Comparison of ENCODE assay signal across 11 cellular contexts in the genomic region with DNA sequence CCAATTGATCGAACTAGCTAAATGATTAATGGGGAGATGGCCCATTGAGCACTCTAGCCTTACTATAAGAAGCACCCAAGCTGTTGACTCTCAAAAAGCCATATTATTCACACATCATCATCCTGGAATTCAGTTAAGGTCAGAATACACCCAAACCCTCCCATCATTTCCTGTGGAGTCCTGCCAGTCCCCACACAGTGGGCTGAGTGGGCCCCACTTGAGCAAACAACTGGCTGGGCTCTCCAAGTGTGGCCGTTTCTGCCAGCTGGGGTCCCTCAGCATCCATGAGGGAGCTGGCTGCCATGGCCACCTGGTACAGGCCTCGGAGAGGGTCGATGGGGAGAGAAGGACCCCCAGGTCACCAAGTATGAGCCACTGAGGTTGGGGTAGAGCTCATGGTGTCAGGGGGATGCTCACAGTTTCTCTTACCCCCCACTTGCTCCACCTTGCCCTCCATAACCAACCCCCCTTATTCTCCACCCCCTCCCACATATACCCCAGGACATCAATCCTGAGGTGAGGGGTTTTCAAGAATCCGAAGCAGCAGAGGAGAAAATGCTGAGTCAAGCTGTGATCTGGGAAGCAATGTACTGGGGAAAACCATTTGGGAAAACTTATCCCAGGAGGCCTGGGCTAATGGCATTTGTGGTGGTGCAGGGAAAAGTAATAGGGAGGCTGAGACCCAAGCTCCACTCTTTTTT.
DNase-seq lines count a peak whose midpoint lies in the region; ATAC-seq and TF ChIP-seq lines count a peak whose summit lies in the region.
"Had no signal": no experiment of that assay in that cellular context is flagged by ENCODE, and none has a peak within 500 bp of the region (broad histone marks: within the 10 kb centered on the region; RNA-seq: fewer than 3 reads in every experiment).

No MANE protein-coding gene starts in this region.

- CTCF ChIA-PET in RWPE1 (lab: Yijun Ruan, JAX), result interaction anchor here (0.5 to 3.0 kb wide), 11 partner anchors 23 to 701 kb away, joined by 3 to 13 read pairs (median 3); a partner anchor contains a TSS

- POLR2A ChIA-PET in RWPE1 (lab: Yijun Ruan, JAX; ENCODE audit: low non-redundant PET), result no interaction called here

- H3K27ac ChIP-seq in RWPE1, result peak overlapping the region; percentile 95
- peak overlapping the region; percentile 27 for H3K27ac ChIP-seq in epithelial cell of prostate

- DNase-seq in ELR (ENCODE audit: low read depth) (peak; percentile 89), RWPE1 (ENCODE audit: low spot score) (no peak), epithelial cell of prostate (ENCODE audit: low read depth, low spot score) (no peak), pulmonary artery endothelial cell (ENCODE audit: low read depth, low spot score) (peak; percentile 41), ecto neural progenitor cell (ENCODE audit: low spot score) (no peak)
- no peak for DNase-seq in stimulated activated CD4-positive, alpha-beta T cell treated with anti-CD3 and anti-CD28 coated beads, Interleukin-4, amount 100 ng/mL, for 24 hours
- DNase-seq: activated naive CD8-positive, alpha-beta T cell treated with anti-CD3 and anti-CD28 coated beads, Interleukin-2, amount 10 ng/mL, durations not matched to agents 7 days and 5 days; NCI-H774; stimulated activated CD4-positive, alpha-beta T cell treated with anti-CD3 and anti-CD28 coated beads, Interleukin-12 subunit alpha, Interleukin-12 subunit beta, amount 100 ng/mL, for 4 hours had no signal

- ATAC-seq in HG03025 (IDR thresholded peaks at IDR 0.05; ENCODE audit: low FRiP score, unreplicated experiment), result no peak
- ATAC-seq in HG02759 (IDR thresholded peaks at IDR 0.05; ENCODE audit: unreplicated experiment), result no peak

- no peak for TF ChIP-seq CTCF in RWPE1 (conservative IDR thresholded peaks at IDR 0.05; ENCODE audit: low read depth)

Comparison
In these comparisons a context has a peak if more than half of its experiments do, and no peak if none do; other contexts are left out.
1. DNase-seq: peak in ELR (single experiment) and pulmonary artery endothelial cell (single experiment); none in RWPE1 (single experiment), epithelial cell of prostate (single experiment), stimulated activated CD4-positive, alpha-beta T cell treated with anti-CD3 and anti-CD28 coated beads, Interleukin-4, amount 100 ng/mL, for 24 hours (single experiment) and ecto neural progenitor cell (single experiment).